Comparison of ENCODE assay signal across 27 cellular contexts in genomic region chr17:48800626-48801217, GRCh38.
DNase-seq lines count a peak whose midpoint lies in the region; TF ChIP-seq lines count a peak whose summit lies in the region.
"Had no signal": no experiment of that assay in that cellular context is flagged by ENCODE, and none has a peak within 500 bp of the region (broad histone marks: within the 10 kb centered on the region; RNA-seq: fewer than 3 reads in every experiment).

No MANE protein-coding gene starts in this region.

- H3K9me3 ChIP-seq in muscle layer of duodenum (ENCODE audit: control insufficient read depth in 1 of 2, low read length in 2 of 2), result no peaks in the 10 kb centered on the region
- H3K9me3 ChIP-seq: body of pancreas, esophagus squamous epithelium, heart left ventricle, psoas muscle, SK-N-SH had no signal

- peaks cover 16 to 20% of the 10 kb centered on the region in 2 donors for H3K4me1 ChIP-seq in muscle layer of duodenum (ENCODE audit: control insufficient read depth in 1 of 2, insufficient read depth in 2 of 2, low read length in 2 of 2)
- H3K4me1 ChIP-seq: psoas muscle had no signal

- DNase-seq in MV-4-11 (lab: John Stamatoyannopoulos, UW) (peak; percentile 64), NK-92 (lab: John Stamatoyannopoulos, UW; ENCODE audit: unreplicated experiment) (no peak)
- DNase-seq in activated CD4-positive, alpha-beta T cell treated with anti-CD3 and anti-CD28 coated beads, Interleukin-2, amount 50 U/mL, for 48 hours, result no peak
- DNase-seq in stimulated activated CD8-positive, alpha-beta memory T cell treated with anti-CD3 and anti-CD28 coated beads, Interleukin-4, amount 100 ng/mL, for 48 hours, result no peak
- DNase-seq: activated CD8-positive, alpha-beta T cell treated with anti-CD3 and anti-CD28 coated beads, Interleukin-2, amount 10 ng/mL, durations not matched to agents 7 days and 5 days; activated naive CD4-positive, alpha-beta T cell treated with anti-CD3 and anti-CD28 coated beads, Interleukin-2, amount 10 ng/mL, durations not matched to agents 7 days and 5 days; body of pancreas; CD4-positive, alpha-beta T cell; DND-41; esophagus squamous epithelium; foreskin melanocyte; GOT3; heart left ventricle; midbrain; natural killer cell; NCI-H1417 treated with DMSO at 0.1 percent for 48 hours; NCI-H2081; NCI-H524 treated with DMSO at 0.1 percent for 48 hours; occipital lobe; psoas muscle; RPMI8226; SK-N-SH; stimulated activated CD4-positive, alpha-beta T cell treated with anti-CD3 and anti-CD28 coated beads, Interleukin-4, amount 100 ng/mL, for 4 hours; trophoblast cell had no signal

- H3K27ac ChIP-seq in C4-2B (peak overlapping the region; percentile 89), VCaP (peak overlapping the region; percentile 91), muscle layer of duodenum (ENCODE audit: low read length) (peak overlapping the region; percentile 33)
- H3K27ac ChIP-seq: esophagus squamous epithelium, heart left ventricle, psoas muscle had no signal

- no peaks in the 10 kb centered on the region for H3K27me3 ChIP-seq in muscle layer of duodenum (ENCODE audit: low read depth, low read length)

- no peaks in the 10 kb centered on the region for H3K36me3 ChIP-seq in muscle layer of duodenum (ENCODE audit: control insufficient read depth in 1 of 2, insufficient read depth in 2 of 2, low read length in 2 of 2)
- H3K36me3 ChIP-seq: esophagus squamous epithelium, heart left ventricle had no signal

- H3K4me3 ChIP-seq in muscle layer of duodenum (ENCODE audit: low read depth in 1 of 2, low read length in 2 of 2), result no peak overlapping the region
- H3K4me3 ChIP-seq: body of pancreas, esophagus squamous epithelium, heart left ventricle, psoas muscle had no signal

- TF ChIP-seq CTCF in C4-2B (conservative IDR thresholded peaks at IDR 0.05), result no peak
- no peak for TF ChIP-seq CTCF in VCaP (conservative IDR thresholded peaks at IDR 0.05)

Comparison
In these comparisons a context has a peak if more than half of its experiments do, and no peak if none do; other contexts are left out.
1. H3K27ac ChIP-seq: peak in every context shown above with its lines; median percentile 91 in VCaP; 89 in C4-2B; 33 in muscle layer of duodenum.